In the genomic region with DNA sequence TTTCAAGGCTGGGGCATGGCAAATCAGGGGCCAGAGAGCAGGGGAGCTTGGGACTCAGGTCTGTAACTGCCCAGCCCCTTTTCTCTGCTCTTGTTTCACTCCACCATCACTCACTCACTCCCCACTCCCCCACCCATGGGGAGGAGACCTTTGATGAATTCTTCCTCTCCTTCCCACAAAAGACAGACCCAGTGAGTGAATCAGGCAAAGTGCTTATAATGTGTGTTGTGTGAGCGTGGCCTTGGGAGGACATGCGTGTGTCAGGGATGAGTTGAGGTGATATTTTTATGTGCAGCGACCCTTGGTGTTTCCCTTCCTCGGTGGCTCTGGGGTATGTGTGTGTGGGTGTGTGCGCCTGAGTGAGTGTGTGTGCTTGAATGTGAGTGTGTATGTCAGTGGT, we compare ENCODE assay signal across 9 cellular contexts. TPM values are rescaled to one million over a fixed set of nuclear protein-coding genes. Genes with fewer than 3 reads are reported as not detected.
A peak's percentile ranks its signal among the peaks of the same experiment; 100 is the strongest.
DNase-seq lines count a peak whose midpoint lies in the region; TF ChIP-seq lines count a peak whose summit lies in the region.
"Had no signal": no experiment of that assay in that cellular context is flagged by ENCODE, and none has a peak within 500 bp of the region (broad histone marks: within the 10 kb centered on the region; RNA-seq: fewer than 3 reads in every experiment).

No MANE protein-coding gene starts in this region.

- intact Hi-C loops in tibial artery (cut with DNase I; ENCODE audit: low total_unique reads) = no loop called here

- WGBS in hepatocyte (ENCODE audit: low lambda C conversion rate, missing lambda C conversion rate) = 77% methylated on average over 5 of the region's 5 CpGs

- H3K27ac ChIP-seq in VCaP (peak overlapping the region; percentile 75), hepatocyte (peak overlapping the region; percentile 67), tibial artery (peak overlapping the region; percentile 55 to 78)

- no peaks in the 10 kb centered on the region for H3K27me3 Mint-ChIP-seq in activated naive CD4-positive, alpha-beta T cell treated with anti-CD3 and anti-CD28 coated beads, Interleukin-2, amount 50 U/mL, for 24 hours

- H3K79me2 ChIP-seq in hepatocyte = peaks cover 12% of the 10 kb centered on the region

- no peaks in the 10 kb centered on the region for H4K20me1 ChIP-seq in hepatocyte (ENCODE audit: insufficient read depth, poor library complexity, severe bottlenecking)

- H3K4me1 ChIP-seq in hepatocyte (ENCODE audit: insufficient read depth) = peaks cover 6% of the 10 kb centered on the region
- peaks cover 0 to 28% (median 16%) of the 10 kb centered on the region in 4 donors for H3K4me1 ChIP-seq in tibial artery

- no peaks in the 10 kb centered on the region for H3K9me3 ChIP-seq in hepatocyte (ENCODE audit: low read depth)
- H3K9me3 ChIP-seq in tibial artery = no peaks in the 10 kb centered on the region

- H3K4me3 ChIP-seq in hepatocyte (no peak overlapping the region), tibial artery (no peak overlapping the region)

- H3K27ac Mint-ChIP-seq in activated naive CD4-positive, alpha-beta T cell treated with anti-CD3 and anti-CD28 coated beads, Interleukin-2, amount 50 U/mL, for 24 hours = peak overlapping the region; percentile 75

- no peak overlapping the region for H3K4me2 ChIP-seq in hepatocyte

- no peaks in the 10 kb centered on the region for H3K9me2 ChIP-seq in hepatocyte (replicated peaks; ENCODE audit: insufficient read depth)

- peaks cover 4% of the 10 kb centered on the region for H3K36me3 Mint-ChIP-seq in activated naive CD4-positive, alpha-beta T cell treated with anti-CD3 and anti-CD28 coated beads, Interleukin-2, amount 50 U/mL, for 24 hours

- H3K4me3 Mint-ChIP-seq in activated naive CD4-positive, alpha-beta T cell treated with anti-CD3 and anti-CD28 coated beads, Interleukin-2, amount 50 U/mL, for 24 hours = peak overlapping the region; percentile 95

- H3K27me3 ChIP-seq in hepatocyte (no peaks in the 10 kb centered on the region), tibial artery (no peaks in the 10 kb centered on the region)

- peaks cover 48% of the 10 kb centered on the region for H3K4me1 Mint-ChIP-seq in activated naive CD4-positive, alpha-beta T cell treated with anti-CD3 and anti-CD28 coated beads, Interleukin-2, amount 50 U/mL, for 24 hours

- TF ChIP-seq CTCF in VCaP (conservative IDR thresholded peaks at IDR 0.05) = no peak
- TF ChIP-seq CTCF in hepatocyte (IDR thresholded peaks at IDR 0.05; ENCODE audit: poor library complexity) = no peak
- TF ChIP-seq CTCF in tibial artery (IDR thresholded peaks at IDR 0.05) = no peak

- H3K36me3 ChIP-seq in hepatocyte (replicated peaks; ENCODE audit: insufficient read depth, low read depth) = no peaks in the 10 kb centered on the region
- H3K36me3 ChIP-seq in tibial artery = peaks cover 36 to 64% (median 46%) of the 10 kb centered on the region in 3 donors

- no peak for DNase-seq in activated naive CD4-positive, alpha-beta T cell (lab: John Stamatoyannopoulos, UW)
- no peak for DNase-seq in hepatocyte (ENCODE audit: low spot score)
- DNase-seq in tibial artery = no peak
- no peak for DNase-seq in stimulated activated CD4-positive, alpha-beta T cell treated with anti-CD3 and anti-CD28 coated beads, Interleukin-2, amount 100 ng/mL, for 48 hours
- DNase-seq in NCI-H526 treated with DMSO at 0.1 percent for 48 hours (lab: John Stamatoyannopoulos, UW) = no peak
- no peak for DNase-seq in retina
- DNase-seq: occipital lobe had no signal

- H2AFZ ChIP-seq in hepatocyte = no peak overlapping the region

- no peaks in the 10 kb centered on the region for H3K9me3 Mint-ChIP-seq in activated naive CD4-positive, alpha-beta T cell treated with anti-CD3 and anti-CD28 coated beads, Interleukin-2, amount 50 U/mL, for 24 hours

RNA-seq across cellular contexts. Expression of gene CUL9, which starts 1.0 kb away (rescaled TPM):
- 13.4 and 26.2 TPM in 2 replicates for total RNA-seq in hepatocyte
- polyA plus RNA-seq in hepatocyte = 20.1 and 22.3 TPM in 2 replicates

RNA-seq across cellular contexts. Expression of gene SRF, which starts 9.9 kb away (rescaled TPM):
- 19.1 and 22.0 TPM in 2 replicates for total RNA-seq in hepatocyte
- polyA plus RNA-seq in hepatocyte = 7.4 and 9.3 TPM in 2 replicates

RNA-seq across cellular contexts. Expression of gene DNPH1, which starts 48.3 kb away (rescaled TPM):
- 105 and 124 TPM in 2 replicates for total RNA-seq in hepatocyte
- 136 and 153 TPM in 2 replicates for polyA plus RNA-seq in hepatocyte
